In genomic region chr2:15560988-15561573, GRCh38 we compare ENCODE assay signal across 8 cellular contexts. TPM values are rescaled to one million over a fixed set of nuclear protein-coding genes. Genes with fewer than 3 reads are reported as not detected.
DNase-seq lines count a peak whose midpoint lies in the region; ATAC-seq and TF ChIP-seq lines count a peak whose summit lies in the region.

Gene NBAS, minus strand, starts transcription at chr2:15561334. Its CDS starts 30 bp downstream, at chr2:15561304.

- H3K4me1 ChIP-seq in PC-3 (ENCODE audit: insufficient read depth, low read length), result peaks cover 18% of the 10 kb centered on the region; the same call in 1 of the 2 replicates
- peaks cover 12% of the 10 kb centered on the region for H3K4me1 ChIP-seq in mucosa of descending colon (ENCODE audit: low read depth)

- TF ChIP-seq CTCF in PC-3 (conservative IDR thresholded peaks at IDR 0.05; ENCODE audit: low read depth, low read length), result no peak
- TF ChIP-seq CTCF in epithelial cell of proximal tubule (conservative IDR thresholded peaks at IDR 0.05; ENCODE audit: low read depth, low read length), result no peak
- no peak for TF ChIP-seq CTCF in mucosa of descending colon (IDR thresholded peaks at IDR 0.05)

- CTCF ChIA-PET in PC-3 (lab: Charles Lee), result interaction anchor here (0.7 to 1.8 kb wide), 2 partner anchors 16 to 147 kb away, joined by 3 to 14 read pairs; no protein-coding TSS in a partner anchor

- H3K36me3 ChIP-seq in PC-3 (ENCODE audit: low read depth, low read length), result 0 out of 2 replicates have a peak, but pooled peaks cover 4% of the 10 kb centered on the region
- no peaks in the 10 kb centered on the region for H3K36me3 ChIP-seq in mucosa of descending colon (ENCODE audit: low read depth)

- H3F3A ChIP-seq in PC-3 (ENCODE audit: low read length, unreplicated experiment), result no peaks in the 10 kb centered on the region

- intact Hi-C loops in PC-3 (cut with micrococcal nuclease), result no loop called here
- intact Hi-C loops in mucosa of descending colon (cut with DNase I, micrococcal nuclease), result no loop called here

- H3K9ac ChIP-seq in PC-3 (ENCODE audit: low read length), result peak within 1 kb of the TSS; percentile 83

- no peaks in the 10 kb centered on the region for H3K27me3 ChIP-seq in PC-3 (ENCODE audit: low read length)

- no TSS peak for BruUV-seq in PC-3 (replicated peaks; lab: Mats Ljungman, UMichigan)

- H3K9me3 ChIP-seq in PC-3 (ENCODE audit: low read length) (no peaks in the 10 kb centered on the region), mucosa of descending colon (no peaks in the 10 kb centered on the region)

- POLR2A ChIA-PET in PC-3 (lab: Charles Lee; ENCODE audit: unreplicated experiment), result interaction anchor here (0.6 to 0.7 kb wide), 2 partner anchors 233 to 809 kb away, joined by 3 to 11 read pairs; no protein-coding TSS in a partner anchor

- peaks cover 47% of the 10 kb centered on the region for H3K79me2 ChIP-seq in PC-3 (ENCODE audit: low read length)

- DNase-seq in DMS 273 treated with DMSO at 0.1 percent for 48 hours (lab: John Stamatoyannopoulos, UW) (peak; percentile 70), HuH-7.5 (ENCODE audit: low spot score) (peak; percentile 53), PC-3 (peak; percentile 86), activated T-cell treated with anti-CD3 and anti-CD28 coated beads for 48 hours (ENCODE audit: low read depth) (peak; percentile 70), epithelial cell of proximal tubule (ENCODE audit: low read depth) (peak; percentile 41), mucosa of descending colon (peak; percentile 85 to 96 (median 91))
- peak; percentile 60 for DNase-seq in stimulated activated CD8-positive, alpha-beta memory T cell treated with anti-CD3 and anti-CD28 coated beads, Interleukin-4, amount 100 ng/mL, for 24 hours (ENCODE audit: low read depth)

- H3K4me2 ChIP-seq in PC-3 (ENCODE audit: low read length), result peak within 1 kb of the TSS; percentile 98

- H2AFZ ChIP-seq in PC-3 (ENCODE audit: low read length), result peak within 1 kb of the TSS; percentile 100

- no peak within 1 kb of the TSS; the same call in 1 of the 2 replicates for H3K27ac ChIP-seq in PC-3 (ENCODE audit: low read length)

- no peaks in the 10 kb centered on the region for H4K20me1 ChIP-seq in PC-3 (ENCODE audit: low read length)

- ATAC-seq in GM21526 (IDR thresholded peaks at IDR 0.05; ENCODE audit: low FRiP score, unreplicated experiment) (peak; percentile 81), PC-3 (peak; percentile 75), mucosa of descending colon (peak; percentile 98)

- no peaks in the 10 kb centered on the region for H3K9me2 ChIP-seq in PC-3 (replicated peaks; ENCODE audit: low read length)

- H3K4me3 ChIP-seq in PC-3 (ENCODE audit: low read length), result peak within 1 kb of the TSS; percentile 98
- peak within 1 kb of the TSS; percentile 91 for H3K4me3 ChIP-seq in epithelial cell of proximal tubule (ENCODE audit: low read depth, low read length)
- H3K4me3 ChIP-seq in mucosa of descending colon, result peak within 1 kb of the TSS; percentile 52

RNA-seq across cellular contexts. Expression of gene NBAS, which starts in this region (rescaled TPM):
- total RNA-seq in PC-3 (2014; rRNA removed), result 37.2 and 45.1 TPM in 2 replicates
- total RNA-seq in epithelial cell of proximal tubule, result 33.6 and 48.4 TPM in 2 replicates
- 10 to 100 TPM; 25.8 to 50.2 (median 32.8) TPM for total RNA-seq in mucosa of descending colon

Comparison
In these comparisons a context has a peak if more than half of its experiments do, and no peak if none do; other contexts are left out.
1. DNase-seq: peak in every context shown above with its lines; median percentile 91 in mucosa of descending colon; 86 in PC-3; 70 in DMS 273 treated with DMSO at 0.1 percent for 48 hours; 70 in activated T-cell treated with anti-CD3 and anti-CD28 coated beads for 48 hours; 60 in stimulated activated CD8-positive, alpha-beta memory T cell treated with anti-CD3 and anti-CD28 coated beads, Interleukin-4, amount 100 ng/mL, for 24 hours; 53 in HuH-7.5; 41 in epithelial cell of proximal tubule.